Comparison of ENCODE assay signal across 16 cellular contexts in the genomic region with DNA sequence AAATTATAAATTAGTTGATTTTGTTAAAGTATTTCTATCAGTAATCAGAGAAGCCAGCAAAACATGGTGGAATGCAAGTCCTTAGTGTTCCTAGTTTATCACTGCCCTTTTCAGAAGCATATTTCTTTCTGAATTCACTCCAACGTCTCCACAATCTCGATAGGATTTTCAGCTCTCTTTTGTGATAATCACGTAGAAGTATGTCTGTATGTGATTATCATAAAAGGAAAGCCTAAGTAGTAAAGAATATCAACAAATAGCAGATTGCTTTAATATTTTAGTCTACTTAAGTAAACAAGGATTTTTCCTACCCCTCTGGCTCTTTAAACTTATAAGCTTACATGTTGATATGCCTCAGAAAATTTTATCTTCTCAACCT.
DNase-seq lines count a peak whose midpoint lies in the region; FAIRE-seq and TF ChIP-seq lines count a peak whose summit lies in the region.
"Had no signal": no experiment of that assay in that cellular context is flagged by ENCODE, and none has a peak within 500 bp of the region (broad histone marks: within the 10 kb centered on the region; RNA-seq: fewer than 3 reads in every experiment).

No MANE protein-coding gene starts in this region.

- dilution Hi-C loops in keratinocyte (cut with MboI; ENCODE audit: extremely low pct_ligation_motif_present, low sequenced_read_pairs): no loop called here

- H3K36me3 ChIP-seq in PC-9 (ENCODE audit: low read depth) (no peaks in the 10 kb centered on the region), brain microvascular endothelial cell (replicated peaks) (no peaks in the 10 kb centered on the region), keratinocyte (ENCODE audit: control insufficient read depth in 2 of 2, extremely low read depth in 1 of 2, insufficient read depth in 2 of 2, low read length in 2 of 2) (no peaks in the 10 kb centered on the region)

- peaks cover 9% of the 10 kb centered on the region for H3K4me1 Mint-ChIP-seq in Calu3 (ENCODE audit: low read depth, unreplicated experiment)

- peaks cover 29% of the 10 kb centered on the region for H3K4me1 ChIP-seq in PC-9 (replicated peaks; ENCODE audit: insufficient read depth)
- H3K4me1 ChIP-seq in keratinocyte (ENCODE audit: control insufficient read depth, extremely low read depth, insufficient read depth, low read length): peaks cover 18% of the 10 kb centered on the region

- H3K79me2 ChIP-seq in PC-9 (ENCODE audit: low read depth) (no peaks in the 10 kb centered on the region), keratinocyte (ENCODE audit: control insufficient read depth, insufficient read depth, low read length) (no peaks in the 10 kb centered on the region)

- no TSS peak for BruUV-seq in Calu3 (replicated peaks; lab: Mats Ljungman, UMichigan)
- BruUV-seq in PC-9 (replicated peaks; lab: Mats Ljungman, UMichigan): no TSS peak

- H3K4me3 Mint-ChIP-seq in Calu3 (ENCODE audit: low read depth, unreplicated experiment): no peak overlapping the region
- H3K4me3 Mint-ChIP-seq: CD14-positive monocyte had no signal

- no peak overlapping the region for H3K4me3 ChIP-seq in PC-9
- H3K4me3 ChIP-seq in brain microvascular endothelial cell (ENCODE audit: low read depth, low read length): no peak overlapping the region
- H3K4me3 ChIP-seq in keratinocyte (ENCODE audit: control insufficient read depth in 2 of 3, extremely low read depth in 1 of 3, insufficient read depth in 2 of 3, low read depth in 1 of 3, low read length in 3 of 3): no peak overlapping the region

- H3K27ac Mint-ChIP-seq in Calu3 (ENCODE audit: unreplicated experiment): peak overlapping the region; percentile 91

- no peaks in the 10 kb centered on the region for H3K27me3 Mint-ChIP-seq in Calu3 (ENCODE audit: unreplicated experiment)

- CTCF ChIA-PET in Calu3 (lab: Charles Lee): no interaction called here
- CTCF ChIA-PET in PC-9 (lab: Charles Lee): no interaction called here

- peak overlapping the region; percentile 39; the same call in 1 of the 2 replicates for H3K4me2 ChIP-seq in PC-9
- H3K4me2 ChIP-seq in keratinocyte (ENCODE audit: control insufficient read depth, extremely low read depth, insufficient read depth, low read depth, low read length): no peak overlapping the region

- H4K20me1 ChIP-seq in PC-9 (ENCODE audit: insufficient read depth) (no peaks in the 10 kb centered on the region), keratinocyte (ENCODE audit: control insufficient read depth, extremely low read depth, insufficient read depth, low read length) (no peaks in the 10 kb centered on the region)

- no peaks in the 10 kb centered on the region for H3K9me2 ChIP-seq in PC-9 (ENCODE audit: insufficient read depth)

- DNase-seq in Calu3 (no peak), PC-9 (no peak), brain microvascular endothelial cell (no peak), keratinocyte (ENCODE audit: low read depth, low spot score) (no peak), H4 (ENCODE audit: low spot score) (no peak), foreskin melanocyte (no peak), cortex of kidney (lab: John Stamatoyannopoulos, UW) (no peak)
- no peak for DNase-seq in activated CD8-positive, alpha-beta memory T cell treated with anti-CD3 and anti-CD28 coated beads, Interleukin-2, amount 50 U/mL, for 48 hours
- DNase-seq: ACHN, AML-193, KBM-7, NCI-H1436, NCI-H2029 treated with DMSO at 0.1 percent for 48 hours, NCI-H510A, NCI-H82 had no signal

- H3K9me3 ChIP-seq in PC-9 (ENCODE audit: insufficient read depth, low read depth) (peaks cover 3% of the 10 kb centered on the region), keratinocyte (ENCODE audit: control insufficient read depth, low read depth, low read length) (no peaks in the 10 kb centered on the region)

- no peak for FAIRE-seq in keratinocyte (lab: Jason Lieb, UNC)

- H3K9me3 Mint-ChIP-seq in Calu3 (ENCODE audit: low read depth, unreplicated experiment): no peaks in the 10 kb centered on the region

- in situ Hi-C loops in brain microvascular endothelial cell (cut with HindIII; ENCODE audit: low pct_ligation_motif_present, low sequenced_read_pairs): no loop called here

- H3K36me3 Mint-ChIP-seq in Calu3 (ENCODE audit: insufficient read depth, unreplicated experiment): no peaks in the 10 kb centered on the region
- H3K36me3 Mint-ChIP-seq: CD14-positive monocyte had no signal

- no peaks in the 10 kb centered on the region for H3K9me1 ChIP-seq in keratinocyte (ENCODE audit: control insufficient read depth, extremely low read depth, insufficient read depth, low read length)

- H3K27ac ChIP-seq in PC-9 (peak overlapping the region; percentile 94), brain microvascular endothelial cell (peak overlapping the region; percentile 83), keratinocyte (ENCODE audit: control insufficient read depth, insufficient read depth, low read length) (peak overlapping the region; percentile 96)

- no peak overlapping the region for H3K9ac ChIP-seq in keratinocyte (ENCODE audit: control insufficient read depth, extremely low read depth, insufficient read depth, low read length)

- H3F3A ChIP-seq in PC-9 (ENCODE audit: insufficient read depth, low read depth): no peaks in the 10 kb centered on the region; the same call in 1 of the 2 replicates

- H3K27me3 ChIP-seq in PC-9 (ENCODE audit: insufficient read depth, low read depth) (no peaks in the 10 kb centered on the region), brain microvascular endothelial cell (replicated peaks) (no peaks in the 10 kb centered on the region), keratinocyte (ENCODE audit: control insufficient read depth, extremely low read depth, insufficient read depth, low read length) (no peaks in the 10 kb centered on the region)

- POLR2A ChIA-PET in PC-9 (lab: Charles Lee; ENCODE audit: unreplicated experiment): no interaction called here

- TF ChIP-seq CTCF in Calu3 (IDR thresholded peaks at IDR 0.05; ENCODE audit: unreplicated experiment): no peak
- no peak for TF ChIP-seq CTCF in PC-9 (conservative IDR thresholded peaks at IDR 0.05)
- no peak for TF ChIP-seq CTCF in brain microvascular endothelial cell (IDR thresholded peaks at IDR 0.05; ENCODE audit: low read depth, low read length, missing control alignments)
- no peak for TF ChIP-seq CTCF in keratinocyte (optimal IDR thresholded peaks at IDR 0.05 in 1 of 3, IDR thresholded peaks at IDR 0.05 in 1 of 3, conservative IDR thresholded peaks at IDR 0.05 in 1 of 3; ENCODE audit: extremely low read depth in 1 of 3, insufficient read depth in 2 of 3, low read length in 3 of 3)

- H2AFZ ChIP-seq in PC-9 (no peak overlapping the region), keratinocyte (ENCODE audit: control insufficient read depth, low read length) (peak overlapping the region; percentile 30)

- intact Hi-C loops in Calu3 (cut with micrococcal nuclease; ENCODE audit: unreplicated experiment): no loop called here
- intact Hi-C loops in PC-9 (cut with micrococcal nuclease; ENCODE audit: unreplicated experiment): no loop called here
